Comparison of ENCODE assay signal across 1 cellular context in the genomic region with DNA sequence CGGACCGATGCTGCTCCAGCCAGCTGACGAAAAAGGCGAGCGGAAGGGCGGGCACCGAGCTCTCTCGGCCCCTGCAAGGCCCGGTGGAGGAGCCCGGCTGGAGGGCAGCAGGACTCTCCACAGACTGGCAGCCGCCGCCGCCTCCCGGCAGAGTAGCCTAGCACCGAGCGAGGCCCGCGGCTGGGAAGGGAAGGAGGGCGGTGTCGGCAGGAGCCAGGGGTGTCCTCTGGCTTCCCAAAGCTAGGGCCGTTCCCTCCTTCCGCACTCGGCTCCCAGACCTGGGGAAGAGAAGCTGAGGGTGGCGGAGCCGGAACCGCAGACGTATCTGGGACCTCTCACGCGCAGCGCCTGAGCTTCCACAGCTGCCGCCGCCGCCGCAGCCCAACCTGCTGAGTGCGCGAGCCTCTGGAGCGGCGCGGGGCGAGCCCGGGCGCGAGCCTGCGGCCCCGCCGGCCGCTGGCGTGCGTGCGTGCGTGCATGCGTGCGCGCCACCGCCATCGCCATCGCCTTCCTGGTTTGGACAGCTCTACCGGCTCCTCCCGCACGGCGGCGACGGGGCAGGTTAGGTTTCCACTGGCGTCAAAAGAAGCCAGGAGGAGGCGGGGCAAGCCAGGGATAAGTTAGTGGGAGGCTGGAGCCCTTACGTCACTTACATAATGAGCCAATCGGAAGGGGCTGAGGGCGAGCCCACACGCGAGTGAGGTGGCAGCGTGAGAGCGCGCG.
A peak's percentile ranks its signal among the peaks of the same experiment; 100 is the strongest.
TF ChIP-seq lines count a peak whose summit lies in the region.

Gene RAB6A (minus strand): TSS at position 395 of the 723 bp plus-strand sequence. CDS start 439 bp downstream, outside the sequence.

TF ChIP-seq in K562, 482 proteins besides CTCF, POLR2A, EP300 and RAD21 (continued from another document and continues in another):
- TF ChIP-seq ZNF512 (tag; IDR thresholded peaks at IDR 0.05) (no peak), EZH2 (IDR thresholded peaks at IDR 0.05; ENCODE audit: borderline replicate concordance, low read depth, low read length) (no peak), CBFA2T3 (IDR thresholded peaks at IDR 0.05) (no peak), TCF3 (CRISPR knock-in tag; IDR thresholded peaks at IDR 0.05) (no peak), ZNF431 (CRISPR knock-in tag; IDR thresholded peaks at IDR 0.05) (no peak; the same call in 1 of the 2 replicates), ARHGAP35 (IDR thresholded peaks at IDR 0.05; ENCODE audit: partially characterized antibody) (no peak), SMARCE1 (IDR thresholded peaks at IDR 0.05) (no peak), ZFP1 (CRISPR knock-in tag; IDR thresholded peaks at IDR 0.05) (no peak), TOE1 (IDR thresholded peaks at IDR 0.05; ENCODE audit: borderline replicate concordance) (no peak), TOE1 (CRISPR knock-in tag; IDR thresholded peaks at IDR 0.05; ENCODE audit: borderline replicate concordance, low read depth) (no peak), ZNF644 (tag; IDR thresholded peaks at IDR 0.05; ENCODE audit: low read depth) (peak; percentile 93; the same call in 1 of the 2 replicates), RFX7 (CRISPR knock-in tag; IDR thresholded peaks at IDR 0.05) (no peak), CBX1 (IDR thresholded peaks at IDR 0.05; ENCODE audit: low read depth) (0 out of 2 replicates have a peak, but pooled peaks have one; percentile 42), DPF2 (IDR thresholded peaks at IDR 0.05) (no peak), SPI1 (IDR thresholded peaks at IDR 0.05; ENCODE audit: borderline replicate concordance, low read depth, low read length) (no peak), ZNF146 (CRISPR knock-in tag; IDR thresholded peaks at IDR 0.05; ENCODE audit: unreplicated experiment) (no peak), POU5F1 (IDR thresholded peaks at IDR 0.05; ENCODE audit: borderline replicate concordance, low read depth, low read length, partially characterized antibody) (peak; percentile 39), TBL1XR1 (IDR thresholded peaks at IDR 0.05; ENCODE audit: low read length in 2 of 2) (peak in 1 of 2 experiments; percentile 27; a peak in 1 of 4 replicates), ILF3 (IDR thresholded peaks at IDR 0.05; ENCODE audit: borderline replicate concordance) (peak; percentile 73; the same call in 1 of the 2 replicates), HMGN3 (IDR thresholded peaks at IDR 0.05; ENCODE audit: borderline replicate concordance, extremely low read depth, insufficient read length, low read depth, low read length) (peak; percentile 89), SAFB (IDR thresholded peaks at IDR 0.05; ENCODE audit: borderline replicate concordance, low read depth, low read length) (peak; percentile 92), ATF2 (CRISPR knock-in tag; IDR thresholded peaks at IDR 0.05) (no peak), RREB1 (CRISPR knock-in tag; IDR thresholded peaks at IDR 0.05) (no peak; the same call in 1 of the 2 replicates), XRCC5 (IDR thresholded peaks at IDR 0.05; ENCODE audit: low read depth, low read length) (no peak), RBBP5 (IDR thresholded peaks at IDR 0.05; ENCODE audit: borderline replicate concordance, insufficient read depth, low read length, poor library complexity, severe bottlenecking) (peak; percentile 79), FOXA1 (IDR thresholded peaks at IDR 0.05; ENCODE audit: borderline replicate concordance) (no peak), CREB1 (IDR thresholded peaks at IDR 0.05) (peak; percentile 92), CREB1 (CRISPR knock-in tag; IDR thresholded peaks at IDR 0.05) (peak; percentile 87; the same call in 1 of the 2 replicates), ARID3B (CRISPR knock-in tag; IDR thresholded peaks at IDR 0.05; ENCODE audit: borderline replicate concordance) (no peak), BACH1 (tag; IDR thresholded peaks at IDR 0.05) (no peak; the same call in 1 of the 2 replicates), NFRKB (IDR thresholded peaks at IDR 0.05; ENCODE audit: low read depth) (no peak), CEBPG (CRISPR knock-in tag; IDR thresholded peaks at IDR 0.05) (no peak), CEBPG (tag; conservative IDR thresholded peaks at IDR 0.05 in 1 of 2, IDR thresholded peaks at IDR 0.05 in 1 of 2) (peak; percentile 19 to 78; a peak in 2 of 4 replicates), FOSL1 (tag; conservative IDR thresholded peaks at IDR 0.05) (peak; percentile 45; the same call in 1 of the 2 replicates), SRSF9 (IDR thresholded peaks at IDR 0.05; ENCODE audit: borderline replicate concordance, low read depth, low read length) (no peak)
- TF ChIP-seq, protein P1, sequence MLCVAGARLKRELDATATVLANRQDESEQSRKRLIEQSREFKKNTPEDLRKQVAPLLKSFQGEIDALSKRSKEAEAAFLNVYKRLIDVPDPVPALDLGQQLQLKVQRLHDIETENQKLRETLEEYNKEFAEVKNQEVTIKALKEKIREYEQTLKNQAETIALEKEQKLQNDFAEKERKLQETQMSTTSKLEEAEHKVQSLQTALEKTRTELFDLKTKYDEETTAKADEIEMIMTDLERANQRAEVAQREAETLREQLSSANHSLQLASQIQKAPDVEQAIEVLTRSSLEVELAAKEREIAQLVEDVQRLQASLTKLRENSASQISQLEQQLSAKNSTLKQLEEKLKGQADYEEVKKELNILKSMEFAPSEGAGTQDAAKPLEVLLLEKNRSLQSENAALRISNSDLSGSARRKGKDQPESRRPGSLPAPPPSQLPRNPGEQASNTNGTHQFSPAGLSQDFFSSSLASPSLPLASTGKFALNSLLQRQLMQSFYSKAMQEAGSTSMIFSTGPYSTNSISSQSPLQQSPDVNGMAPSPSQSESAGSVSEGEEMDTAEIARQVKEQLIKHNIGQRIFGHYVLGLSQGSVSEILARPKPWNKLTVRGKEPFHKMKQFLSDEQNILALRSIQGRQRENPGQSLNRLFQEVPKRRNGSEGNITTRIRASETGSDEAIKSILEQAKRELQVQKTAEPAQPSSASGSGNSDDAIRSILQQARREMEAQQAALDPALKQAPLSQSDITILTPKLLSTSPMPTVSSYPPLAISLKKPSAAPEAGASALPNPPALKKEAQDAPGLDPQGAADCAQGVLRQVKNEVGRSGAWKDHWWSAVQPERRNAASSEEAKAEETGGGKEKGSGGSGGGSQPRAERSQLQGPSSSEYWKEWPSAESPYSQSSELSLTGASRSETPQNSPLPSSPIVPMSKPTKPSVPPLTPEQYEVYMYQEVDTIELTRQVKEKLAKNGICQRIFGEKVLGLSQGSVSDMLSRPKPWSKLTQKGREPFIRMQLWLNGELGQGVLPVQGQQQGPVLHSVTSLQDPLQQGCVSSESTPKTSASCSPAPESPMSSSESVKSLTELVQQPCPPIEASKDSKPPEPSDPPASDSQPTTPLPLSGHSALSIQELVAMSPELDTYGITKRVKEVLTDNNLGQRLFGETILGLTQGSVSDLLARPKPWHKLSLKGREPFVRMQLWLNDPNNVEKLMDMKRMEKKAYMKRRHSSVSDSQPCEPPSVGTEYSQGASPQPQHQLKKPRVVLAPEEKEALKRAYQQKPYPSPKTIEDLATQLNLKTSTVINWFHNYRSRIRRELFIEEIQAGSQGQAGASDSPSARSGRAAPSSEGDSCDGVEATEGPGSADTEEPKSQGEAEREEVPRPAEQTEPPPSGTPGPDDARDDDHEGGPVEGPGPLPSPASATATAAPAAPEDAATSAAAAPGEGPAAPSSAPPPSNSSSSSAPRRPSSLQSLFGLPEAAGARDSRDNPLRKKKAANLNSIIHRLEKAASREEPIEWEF (CRISPR knock-in tag; IDR thresholded peaks at IDR 0.05): no peak
- TF ChIP-seq, protein P2, sequence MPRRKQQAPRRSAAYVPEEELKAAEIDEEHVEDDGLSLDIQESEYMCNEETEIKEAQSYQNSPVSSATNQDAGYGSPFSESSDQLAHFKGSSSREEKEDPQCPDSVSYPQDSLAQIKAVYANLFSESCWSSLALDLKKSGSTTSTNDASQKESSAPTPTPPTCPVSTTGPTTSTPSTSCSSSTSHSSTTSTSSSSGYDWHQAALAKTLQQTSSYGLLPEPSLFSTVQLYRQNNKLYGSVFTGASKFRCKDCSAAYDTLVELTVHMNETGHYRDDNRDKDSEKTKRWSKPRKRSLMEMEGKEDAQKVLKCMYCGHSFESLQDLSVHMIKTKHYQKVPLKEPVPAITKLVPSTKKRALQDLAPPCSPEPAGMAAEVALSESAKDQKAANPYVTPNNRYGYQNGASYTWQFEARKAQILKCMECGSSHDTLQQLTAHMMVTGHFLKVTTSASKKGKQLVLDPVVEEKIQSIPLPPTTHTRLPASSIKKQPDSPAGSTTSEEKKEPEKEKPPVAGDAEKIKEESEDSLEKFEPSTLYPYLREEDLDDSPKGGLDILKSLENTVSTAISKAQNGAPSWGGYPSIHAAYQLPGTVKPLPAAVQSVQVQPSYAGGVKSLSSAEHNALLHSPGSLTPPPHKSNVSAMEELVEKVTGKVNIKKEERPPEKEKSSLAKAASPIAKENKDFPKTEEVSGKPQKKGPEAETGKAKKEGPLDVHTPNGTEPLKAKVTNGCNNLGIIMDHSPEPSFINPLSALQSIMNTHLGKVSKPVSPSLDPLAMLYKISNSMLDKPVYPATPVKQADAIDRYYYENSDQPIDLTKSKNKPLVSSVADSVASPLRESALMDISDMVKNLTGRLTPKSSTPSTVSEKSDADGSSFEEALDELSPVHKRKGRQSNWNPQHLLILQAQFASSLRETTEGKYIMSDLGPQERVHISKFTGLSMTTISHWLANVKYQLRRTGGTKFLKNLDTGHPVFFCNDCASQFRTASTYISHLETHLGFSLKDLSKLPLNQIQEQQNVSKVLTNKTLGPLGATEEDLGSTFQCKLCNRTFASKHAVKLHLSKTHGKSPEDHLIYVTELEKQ (CRISPR knock-in tag; IDR thresholded peaks at IDR 0.05): no peak
